ENCODE assay signal across 33 cellular contexts in the genomic region with DNA sequence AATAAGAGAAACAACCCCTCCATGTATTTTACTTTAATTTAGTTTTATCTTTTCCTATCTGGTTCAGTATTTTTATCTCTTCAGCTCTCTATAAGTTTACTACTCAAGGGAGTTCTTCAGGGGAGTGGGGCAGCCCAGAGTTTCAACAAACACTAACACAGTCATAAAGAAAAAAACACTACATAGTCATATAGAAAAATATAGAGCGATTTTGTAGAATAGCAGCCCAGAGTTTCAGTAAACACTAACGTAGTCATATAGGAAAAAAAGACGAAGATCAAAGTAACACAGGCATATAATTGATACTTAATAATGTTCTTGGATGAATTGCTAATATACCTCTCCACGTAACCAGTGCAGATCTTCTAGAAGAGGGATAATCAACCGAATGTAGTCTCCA. TPM values are rescaled to one million over a fixed set of nuclear protein-coding genes. Genes with fewer than 3 reads are reported as not detected.
"Had no signal": no experiment of that assay in that cellular context is flagged by ENCODE, and none has a peak within 500 bp of the region (broad histone marks: within the 10 kb centered on the region; RNA-seq: fewer than 3 reads in every experiment).

No MANE protein-coding gene starts in this region.

- H3K36me3 Mint-ChIP-seq: activated naive CD4-positive, alpha-beta T cell treated with anti-CD3 and anti-CD28 coated beads, Interleukin-2, amount 50 U/mL, for 24 hours; activated naive CD8-positive, alpha-beta T cell treated with anti-CD3 and anti-CD28 coated beads for 36 hours had no signal

- H3K9me3 Mint-ChIP-seq: activated B cell treated with CpG ODN at 0.5 μM for 24 hours; activated CD4-positive, alpha-beta memory T cell treated with anti-CD3 and anti-CD28 coated beads, Interleukin-2, amount 10 ng/mL, durations not matched to agents 7 days and 5 days; activated CD4-positive, alpha-beta T cell treated with anti-CD3 and anti-CD28 coated beads, Interleukin-2, amount 10 ng/mL, durations not matched to agents 7 days and 5 days; activated naive CD4-positive, alpha-beta T cell treated with anti-CD3 and anti-CD28 coated beads for 36 hours; activated naive CD4-positive, alpha-beta T cell treated with anti-CD3 and anti-CD28 coated beads, Interleukin-2, amount 50 U/mL, for 24 hours; activated naive CD8-positive, alpha-beta T cell treated with anti-CD3 and anti-CD28 coated beads for 36 hours; activated naive CD8-positive, alpha-beta T cell treated with anti-CD3 and anti-CD28 coated beads, Interleukin-2, amount 50 U/mL, for 24 hours; activated T-helper 2 cell treated with anti-CD3 and anti-CD28 coated beads, Interferon-gamma antibody, Interleukin-2, Interleukin-4, amounts not matched to agents 10 μg/mL and 5 μg/mL and 100 μg/mL, durations not matched to agents 14 hours and 24 hours and 36 hours; effector memory CD8-positive, alpha-beta T cell; T-helper 2 cell treated with Interferon-gamma antibody and Interleukin-4, amounts not matched to agents 5 μg/mL and 100 μg/mL, for 36 hours had no signal

- ATAC-seq: activated CD4-positive, CD25-positive, alpha-beta regulatory T cell treated with anti-CD3 and anti-CD28 coated beads, Interleukin-2, amount 50 U/mL, for 24 hours; activated naive CD8-positive, alpha-beta T cell treated with anti-CD3 and anti-CD28 coated beads, Interleukin-2, amount 50 U/mL, for 24 hours; body of pancreas; effector memory CD8-positive, alpha-beta T cell; foreskin keratinocyte; gastrocnemius medialis; heart left ventricle; T-helper 17 cell had no signal

- H3K4me3 Mint-ChIP-seq: activated B cell treated with CpG ODN at 0.5 μM for 24 hours; activated CD4-positive, alpha-beta memory T cell treated with anti-CD3 and anti-CD28 coated beads, Interleukin-2, amount 10 ng/mL, durations not matched to agents 7 days and 5 days; activated CD4-positive, alpha-beta T cell treated with anti-CD3 and anti-CD28 coated beads, Interleukin-2, amount 10 ng/mL, durations not matched to agents 7 days and 5 days; activated naive CD4-positive, alpha-beta T cell treated with anti-CD3 and anti-CD28 coated beads for 36 hours; activated naive CD4-positive, alpha-beta T cell treated with anti-CD3 and anti-CD28 coated beads, Interleukin-2, amount 50 U/mL, for 24 hours; activated naive CD8-positive, alpha-beta T cell treated with anti-CD3 and anti-CD28 coated beads for 36 hours; activated naive CD8-positive, alpha-beta T cell treated with anti-CD3 and anti-CD28 coated beads, Interleukin-2, amount 50 U/mL, for 24 hours; effector memory CD8-positive, alpha-beta T cell; T-helper 17 cell; T-helper 2 cell treated with Interferon-gamma antibody and Interleukin-4, amounts not matched to agents 5 μg/mL and 100 μg/mL, for 36 hours had no signal

- H3K4me1 Mint-ChIP-seq: activated B cell treated with CpG ODN at 0.5 μM for 24 hours; activated CD4-positive, alpha-beta memory T cell treated with anti-CD3 and anti-CD28 coated beads, Interleukin-2, amount 10 ng/mL, durations not matched to agents 7 days and 5 days; activated CD4-positive, alpha-beta T cell treated with anti-CD3 and anti-CD28 coated beads, Interleukin-2, amount 10 ng/mL, durations not matched to agents 7 days and 5 days; activated naive CD4-positive, alpha-beta T cell treated with anti-CD3 and anti-CD28 coated beads, Interleukin-2, amount 50 U/mL, for 24 hours; activated naive CD8-positive, alpha-beta T cell treated with anti-CD3 and anti-CD28 coated beads for 36 hours; activated naive CD8-positive, alpha-beta T cell treated with anti-CD3 and anti-CD28 coated beads, Interleukin-2, amount 50 U/mL, for 24 hours; T-helper 17 cell had no signal

- DNase-seq: activated B cell treated with CpG ODN at 0.5 μM for 24 hours; activated CD4-positive, alpha-beta memory T cell treated with anti-CD3 and anti-CD28 coated beads, Interleukin-2, amount 10 ng/mL, durations not matched to agents 7 days and 5 days; activated CD4-positive, alpha-beta T cell treated with anti-CD3 and anti-CD28 coated beads for 4 hours; activated CD4-positive, alpha-beta T cell treated with anti-CD3 and anti-CD28 coated beads, Interleukin-2, amount 10 ng/mL, durations not matched to agents 7 days and 5 days; activated CD4-positive, alpha-beta T cell treated with anti-CD3 and anti-CD28 coated beads, Interleukin-2, amount 50 U/mL, for 4 hours; activated effector memory CD4-positive, alpha-beta T cell treated with anti-CD3 and anti-CD28 coated beads, Interleukin-2, amount 50 U/mL, for 16 hours; activated naive CD4-positive, alpha-beta T cell treated with anti-CD3 and anti-CD28 coated beads for 36 hours; activated naive CD8-positive, alpha-beta T cell treated with anti-CD3 and anti-CD28 coated beads for 36 hours; activated naive CD8-positive, alpha-beta T cell treated with anti-CD3 and anti-CD28 coated beads, Interleukin-2, amount 50 U/mL, for 24 hours; activated T-cell treated with anti-CD3 and anti-CD28 coated beads, Interleukin-2, amount 50 U/mL, for 1 hour; adrenal gland; amygdala; aorta; body of pancreas; caudate nucleus; cortex of kidney; dermis blood vessel endothelial cell; effector CD4-positive, alpha-beta T cell; effector memory CD8-positive, alpha-beta T cell; erythroblast; foreskin keratinocyte; gastrocnemius medialis; glutamatergic neuron; heart left ventricle; T-helper 17 cell; T1000; WERI-Rb-1 had no signal

- H3K27ac Mint-ChIP-seq: activated B cell treated with CpG ODN at 0.5 μM for 24 hours; activated CD4-positive, alpha-beta memory T cell treated with anti-CD3 and anti-CD28 coated beads, Interleukin-2, amount 10 ng/mL, durations not matched to agents 7 days and 5 days; activated CD4-positive, alpha-beta T cell treated with anti-CD3 and anti-CD28 coated beads, Interleukin-2, amount 10 ng/mL, durations not matched to agents 7 days and 5 days; activated naive CD4-positive, alpha-beta T cell treated with anti-CD3 and anti-CD28 coated beads for 36 hours; activated naive CD4-positive, alpha-beta T cell treated with anti-CD3 and anti-CD28 coated beads, Interleukin-2, amount 50 U/mL, for 24 hours; activated naive CD8-positive, alpha-beta T cell treated with anti-CD3 and anti-CD28 coated beads for 36 hours; activated naive CD8-positive, alpha-beta T cell treated with anti-CD3 and anti-CD28 coated beads, Interleukin-2, amount 50 U/mL, for 24 hours; activated T-helper 2 cell treated with anti-CD3 and anti-CD28 coated beads, Interferon-gamma antibody, Interleukin-2, Interleukin-4, amounts not matched to agents 10 μg/mL and 5 μg/mL and 100 μg/mL, durations not matched to agents 14 hours and 24 hours and 36 hours; effector memory CD8-positive, alpha-beta T cell; T-helper 17 cell; T-helper 2 cell treated with Interferon-gamma antibody and Interleukin-4, amounts not matched to agents 5 μg/mL and 100 μg/mL, for 36 hours had no signal

- H3K27me3 Mint-ChIP-seq: activated B cell treated with CpG ODN at 0.5 μM for 24 hours had no signal

RNA-seq across cellular contexts. Expression of gene PON1, which starts 54.7 kb away (rescaled TPM):
- total RNA-seq: activated B cell treated with CpG ODN at 0.5 μM for 24 hours; activated CD4-positive, alpha-beta memory T cell treated with anti-CD3 and anti-CD28 coated beads, Interleukin-2, amount 10 ng/mL, durations not matched to agents 7 days and 5 days; activated CD4-positive, alpha-beta T cell treated with anti-CD3 and anti-CD28 coated beads, Interleukin-2, amount 10 ng/mL, durations not matched to agents 7 days and 5 days; activated naive CD4-positive, alpha-beta T cell treated with anti-CD3 and anti-CD28 coated beads for 36 hours; activated naive CD8-positive, alpha-beta T cell treated with anti-CD3 and anti-CD28 coated beads for 36 hours; activated T-helper 2 cell treated with anti-CD3 and anti-CD28 coated beads, Interferon-gamma antibody, Interleukin-2, Interleukin-4, amounts not matched to agents 10 μg/mL and 5 μg/mL and 100 μg/mL, durations not matched to agents 14 hours and 24 hours and 36 hours; aorta; chondrocyte; dermis blood vessel endothelial cell; esophagus muscularis mucosa; foreskin keratinocyte; T-helper 17 cell had no signal
